2 cellular contexts compared by ENCODE assay signal in the genomic region with DNA sequence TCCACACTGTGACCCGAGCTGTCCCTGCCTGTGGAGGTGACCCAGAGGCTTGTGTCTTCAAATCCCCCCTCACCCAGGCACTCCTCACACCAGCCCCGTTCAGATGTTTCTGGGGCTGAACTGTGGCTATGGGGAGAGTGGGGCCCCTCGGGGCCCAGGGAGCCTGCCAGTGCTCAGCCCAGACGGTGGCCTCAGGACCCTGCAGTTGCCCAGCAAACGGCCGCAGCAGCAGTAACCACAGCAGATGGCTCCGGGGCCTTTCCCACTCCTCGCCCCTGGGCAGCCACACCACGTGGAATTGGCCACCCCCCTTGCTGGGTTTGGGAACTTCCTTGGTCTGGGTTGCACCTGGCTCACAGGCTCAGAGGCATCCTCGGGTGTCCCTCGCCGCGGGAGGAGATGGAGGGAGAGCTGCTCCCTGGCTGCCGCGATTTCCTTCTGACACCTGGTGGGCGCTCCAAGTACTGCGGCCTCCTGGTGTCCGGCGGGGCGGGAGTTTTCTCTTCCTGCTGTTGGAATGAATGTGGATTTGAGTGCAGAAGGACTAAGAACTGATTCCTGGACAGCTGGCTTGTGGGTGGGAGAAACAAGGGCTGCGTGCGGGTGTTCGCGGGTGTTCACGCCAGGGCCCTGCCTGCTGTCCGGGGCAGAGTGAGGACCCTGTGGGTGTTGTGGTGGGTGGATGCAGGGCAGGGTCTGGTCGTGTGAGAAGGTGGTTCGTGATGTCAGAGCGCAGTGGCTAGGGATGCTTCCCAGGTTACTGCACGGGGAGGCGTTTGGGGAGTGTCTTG.
TF ChIP-seq lines count a peak whose summit lies in the region.

No MANE protein-coding gene starts in this region.

TF ChIP-seq in HCT116, 20 proteins besides CTCF, POLR2A, EP300 and RAD21:
- no peak for TF ChIP-seq ZBTB33 (IDR thresholded peaks at IDR 0.05; ENCODE audit: extremely low read depth, insufficient replicate concordance, low read length)
- TF ChIP-seq SRF (IDR thresholded peaks at IDR 0.05; ENCODE audit: low read depth): no peak
- TF ChIP-seq YY1 (IDR thresholded peaks at IDR 0.05; ENCODE audit: extremely low read depth, insufficient replicate concordance, low read depth, low read length): no peak
- TF ChIP-seq ELF1 (IDR thresholded peaks at IDR 0.05; ENCODE audit: borderline replicate concordance, low read depth): no peak
- no peak for TF ChIP-seq ZNF274 (IDR thresholded peaks at IDR 0.05; ENCODE audit: low read depth, low read length)
- TF ChIP-seq SP1 (IDR thresholded peaks at IDR 0.05; ENCODE audit: low read depth): no peak
- no peak for TF ChIP-seq JUND (IDR thresholded peaks at IDR 0.05)
- no peak for TF ChIP-seq EGR1 (IDR thresholded peaks at IDR 0.05; ENCODE audit: low read depth)
- no peak for TF ChIP-seq EZH2 (IDR thresholded peaks at IDR 0.05)
- TF ChIP-seq EZH2phosphoT487 (IDR thresholded peaks at IDR 0.05; ENCODE audit: borderline replicate concordance): no peak
- TF ChIP-seq REST (IDR thresholded peaks at IDR 0.05; ENCODE audit: low read depth): no peak
- TF ChIP-seq TCF7L2 (IDR thresholded peaks at IDR 0.05; ENCODE audit: borderline replicate concordance, extremely low read depth, insufficient read depth, insufficient read length): no peak
- no peak for TF ChIP-seq CBX3 (IDR thresholded peaks at IDR 0.05; ENCODE audit: low read depth)
- TF ChIP-seq MAX (IDR thresholded peaks at IDR 0.05): no peak
- no peak for TF ChIP-seq POLR2AphosphoS5 (IDR thresholded peaks at IDR 0.05; ENCODE audit: low read depth, low read length)
- TF ChIP-seq ATF3 (IDR thresholded peaks at IDR 0.05): no peak
- no peak for TF ChIP-seq SIN3A (IDR thresholded peaks at IDR 0.05; ENCODE audit: low read depth)
- no peak for TF ChIP-seq ZFX (IDR thresholded peaks at IDR 0.05)
- TF ChIP-seq FOSL1 (IDR thresholded peaks at IDR 0.05; ENCODE audit: low read depth): no peak
- TF ChIP-seq CEBPB (IDR thresholded peaks at IDR 0.05; ENCODE audit: low read depth): no peak

TF ChIP-seq in GM12878, 131 proteins besides CTCF, POLR2A, EP300 and RAD21:
- TF ChIP-seq, protein P1, sequence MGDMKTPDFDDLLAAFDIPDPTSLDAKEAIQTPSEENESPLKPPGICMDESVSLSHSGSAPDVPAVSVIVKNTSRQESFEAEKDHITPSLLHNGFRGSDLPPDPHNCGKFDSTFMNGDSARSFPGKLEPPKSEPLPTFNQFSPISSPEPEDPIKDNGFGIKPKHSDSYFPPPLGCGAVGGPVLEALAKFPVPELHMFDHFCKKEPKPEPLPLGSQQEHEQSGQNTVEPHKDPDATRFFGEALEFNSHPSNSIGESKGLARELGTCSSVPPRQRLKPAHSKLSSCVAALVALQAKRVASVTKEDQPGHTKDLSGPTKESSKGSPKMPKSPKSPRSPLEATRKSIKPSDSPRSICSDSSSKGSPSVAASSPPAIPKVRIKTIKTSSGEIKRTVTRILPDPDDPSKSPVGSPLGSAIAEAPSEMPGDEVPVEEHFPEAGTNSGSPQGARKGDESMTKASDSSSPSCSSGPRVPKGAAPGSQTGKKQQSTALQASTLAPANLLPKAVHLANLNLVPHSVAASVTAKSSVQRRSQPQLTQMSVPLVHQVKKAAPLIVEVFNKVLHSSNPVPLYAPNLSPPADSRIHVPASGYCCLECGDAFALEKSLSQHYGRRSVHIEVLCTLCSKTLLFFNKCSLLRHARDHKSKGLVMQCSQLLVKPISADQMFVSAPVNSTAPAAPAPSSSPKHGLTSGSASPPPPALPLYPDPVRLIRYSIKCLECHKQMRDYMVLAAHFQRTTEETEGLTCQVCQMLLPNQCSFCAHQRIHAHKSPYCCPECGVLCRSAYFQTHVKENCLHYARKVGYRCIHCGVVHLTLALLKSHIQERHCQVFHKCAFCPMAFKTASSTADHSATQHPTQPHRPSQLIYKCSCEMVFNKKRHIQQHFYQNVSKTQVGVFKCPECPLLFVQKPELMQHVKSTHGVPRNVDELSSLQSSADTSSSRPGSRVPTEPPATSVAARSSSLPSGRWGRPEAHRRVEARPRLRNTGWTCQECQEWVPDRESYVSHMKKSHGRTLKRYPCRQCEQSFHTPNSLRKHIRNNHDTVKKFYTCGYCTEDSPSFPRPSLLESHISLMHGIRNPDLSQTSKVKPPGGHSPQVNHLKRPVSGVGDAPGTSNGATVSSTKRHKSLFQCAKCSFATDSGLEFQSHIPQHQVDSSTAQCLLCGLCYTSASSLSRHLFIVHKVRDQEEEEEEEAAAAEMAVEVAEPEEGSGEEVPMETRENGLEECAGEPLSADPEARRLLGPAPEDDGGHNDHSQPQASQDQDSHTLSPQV (IDR thresholded peaks at IDR 0.05): no peak
- peak; percentile 38; the same call in 1 of the 2 replicates for TF ChIP-seq SMC3 (IDR thresholded peaks at IDR 0.05; ENCODE audit: borderline replicate concordance, low read length)
